Comparison of ENCODE assay signal across 9 cellular contexts in the genomic region with DNA sequence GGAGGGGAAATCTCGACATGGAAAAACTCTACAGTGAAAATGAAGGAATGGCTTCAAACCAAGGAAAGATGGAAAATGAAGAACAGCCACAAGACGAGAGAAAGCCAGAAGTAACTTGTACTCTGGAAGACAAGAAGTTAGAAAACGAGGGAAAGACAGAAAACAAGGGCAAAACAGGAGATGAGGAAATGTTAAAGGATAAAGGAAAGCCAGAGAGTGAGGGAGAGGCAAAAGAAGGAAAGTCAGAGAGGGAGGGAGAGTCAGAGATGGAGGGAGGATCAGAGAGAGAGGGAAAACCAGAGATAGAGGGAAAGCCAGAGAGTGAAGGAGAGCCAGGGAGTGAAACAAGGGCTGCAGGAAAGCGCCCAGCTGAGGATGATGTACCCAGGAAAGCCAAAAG. TPM values are rescaled to one million over a fixed set of nuclear protein-coding genes. Genes with fewer than 3 reads are reported as not detected.
DNase-seq lines count a peak whose midpoint lies in the region; FAIRE-seq and TF ChIP-seq lines count a peak whose summit lies in the region.
"Had no signal": no experiment of that assay in that cellular context is flagged by ENCODE, and none has a peak within 500 bp of the region (broad histone marks: within the 10 kb centered on the region; RNA-seq: fewer than 3 reads in every experiment).

No MANE protein-coding gene starts in this region.

- peak overlapping the region; percentile 5 for H3K4me3 Mint-ChIP-seq in activated CD4-positive, alpha-beta T cell treated with anti-CD3 and anti-CD28 coated beads, Interleukin-2, amount 10 ng/mL, durations not matched to agents 24 days and 14 days

- H3K4me1 ChIP-seq in adrenal gland (replicated peaks in 1 of 2): peaks cover 0 to 4% of the 10 kb centered on the region in 2 donors
- no peaks in the 10 kb centered on the region for H3K4me1 ChIP-seq in liver (ENCODE audit: control insufficient read depth in 4 of 4, insufficient read depth in 4 of 4, low read length in 3 of 4)

- TF ChIP-seq RAD21 in liver (IDR thresholded peaks at IDR 0.05): no peak

- 36 to 52% (median 48%) methylated on average over 4 of the region's 4 CpGs for WGBS in adrenal gland, 4 donors
- 71% methylated on average over 4 of the region's 4 CpGs for WGBS in liver

- TF ChIP-seq CTCF in adrenal gland (IDR thresholded peaks at IDR 0.05) (no peak), liver (IDR thresholded peaks at IDR 0.05; ENCODE audit: low read depth, low read length, missing input control) (no peak), D721Med (IDR thresholded peaks at IDR 0.05; ENCODE audit: insufficient read depth, missing control alignments) (no peak)

- no peak overlapping the region for H3K9ac ChIP-seq in liver (ENCODE audit: low read depth in 1 of 2, low read length in 2 of 2)

- intact Hi-C loops in activated CD4-positive, alpha-beta T cell treated with anti-CD3 and anti-CD28 coated beads, Interleukin-2, amount 10 ng/mL, durations not matched to agents 24 days and 14 days (cut with micrococcal nuclease): loop anchor here (5.0 kb wide), 1 partner anchor 41 kb away; a partner anchor contains a TSS
- intact Hi-C loops in adrenal gland (cut with DNase I): no loop called here

- H3K27me3 ChIP-seq in adrenal gland (no peaks in the 10 kb centered on the region), liver (ENCODE audit: control insufficient read depth in 4 of 4, insufficient read depth in 4 of 4, low read length in 3 of 4) (no peaks in the 10 kb centered on the region)

- H3K36me3 ChIP-seq in adrenal gland (replicated peaks in 1 of 2) (no peaks in the 10 kb centered on the region), liver (ENCODE audit: control insufficient read depth in 4 of 4, insufficient read depth in 3 of 4, low read depth in 1 of 4, low read length in 3 of 4) (peaks cover 0 to 2% (median 0%) of the 10 kb centered on the region in 4 donors)

- no peak overlapping the region for H3K27ac Mint-ChIP-seq in activated CD4-positive, alpha-beta T cell treated with anti-CD3 and anti-CD28 coated beads, Interleukin-2, amount 10 ng/mL, durations not matched to agents 24 days and 14 days

- DNase-seq in activated CD4-positive, alpha-beta T cell treated with anti-CD3 and anti-CD28 coated beads, Interleukin-2, amount 10 ng/mL, durations not matched to agents 24 days and 14 days: no peak
- DNase-seq in activated CD4-positive, alpha-beta T cell treated with anti-CD3 and anti-CD28 coated beads for 48 hours: no peak
- no peak for DNase-seq in adrenal gland
- no peak for DNase-seq in D721Med (ENCODE audit: insufficient read length, low spot score)
- no peak for DNase-seq in A172 (ENCODE audit: low spot score)
- DNase-seq in NCI-H1417 treated with DMSO at 0.1 percent for 48 hours (lab: John Stamatoyannopoulos, UW): no peak
- DNase-seq: NCI-H2227 treated with DMSO at 0.1 percent for 48 hours had no signal

- H3K27ac ChIP-seq in adrenal gland (peak overlapping the region in 3 of 5 donors; percentile 21 to 92 (median 87)), liver (ENCODE audit: low read depth in 1 of 2, low read length in 2 of 2) (peak overlapping the region in 1 of 2 donors; percentile 83), temporal lobe (ENCODE audit: low read depth, low read length) (peak overlapping the region; percentile 1)

- FAIRE-seq in D721Med (lab: Jason Lieb, UNC): no peak

- H3K27me3 Mint-ChIP-seq in activated CD4-positive, alpha-beta T cell treated with anti-CD3 and anti-CD28 coated beads, Interleukin-2, amount 10 ng/mL, durations not matched to agents 24 days and 14 days: peaks cover 11% of the 10 kb centered on the region

- no peaks in the 10 kb centered on the region for H3K9me3 ChIP-seq in adrenal gland (replicated peaks in 1 of 3)
- H3K9me3 ChIP-seq in liver (ENCODE audit: control insufficient read depth in 4 of 4, low read length in 3 of 4): no peaks in the 10 kb centered on the region

- H3K36me3 Mint-ChIP-seq in activated CD4-positive, alpha-beta T cell treated with anti-CD3 and anti-CD28 coated beads, Interleukin-2, amount 10 ng/mL, durations not matched to agents 24 days and 14 days (ENCODE audit: low read depth): no peaks in the 10 kb centered on the region

- peak overlapping the region in 1 of 4 donors; percentile 70 for H3K4me3 ChIP-seq in adrenal gland
- peak overlapping the region in 2 of 3 donors; percentile 62 for H3K4me3 ChIP-seq in liver (ENCODE audit: low read depth in 1 of 3, low read length in 3 of 3)

- TF ChIP-seq POLR2A in adrenal gland (IDR thresholded peaks at IDR 0.05): no peak

- H3K9me3 Mint-ChIP-seq in activated CD4-positive, alpha-beta T cell treated with anti-CD3 and anti-CD28 coated beads, Interleukin-2, amount 10 ng/mL, durations not matched to agents 24 days and 14 days: no peaks in the 10 kb centered on the region

- peaks cover 2% of the 10 kb centered on the region for H3K4me1 Mint-ChIP-seq in activated CD4-positive, alpha-beta T cell treated with anti-CD3 and anti-CD28 coated beads, Interleukin-2, amount 10 ng/mL, durations not matched to agents 24 days and 14 days

TF ChIP-seq in liver, 16 proteins besides CTCF, POLR2A, EP300 and RAD21:
- no peak for TF ChIP-seq FOXA2 (IDR thresholded peaks at IDR 0.05)
TF ChIP-seq in liver: peak in this region for 0.

RNA-seq across cellular contexts. Expression of a gene that starts 1.3 kb away (rescaled TPM):
- 3.7 and 4.4 TPM in 2 replicates for total RNA-seq in activated CD4-positive, alpha-beta T cell treated with anti-CD3 and anti-CD28 coated beads, Interleukin-2, amount 10 ng/mL, durations not matched to agents 24 days and 14 days
- total RNA-seq in adrenal gland (100 to 1,000 TPM in 7 of 8 donors, 10 to 100 TPM in 1; 64.9 to 158 (median 135) TPM), liver (10 to 100 TPM in 1 of 2 donors, 1 to 10 TPM in 1; 6.3 to 23.7 TPM), temporal lobe (45.7 TPM)
- polyA plus RNA-seq in adrenal gland (100 to 1,000 TPM; 260 to 620 (median 476) TPM), liver (10 to 100 TPM; 49.8 to 50.5 TPM)
- total RNA-seq in A172 (2014; rRNA removed; shearing (Covaris generic)): 63.3 and 63.9 TPM in 2 replicates

RNA-seq across cellular contexts. Expression of a gene that starts 21.1 kb away (rescaled TPM):
- total RNA-seq in activated CD4-positive, alpha-beta T cell treated with anti-CD3 and anti-CD28 coated beads, Interleukin-2, amount 10 ng/mL, durations not matched to agents 24 days and 14 days: 0.37 and 0.59 TPM in 2 replicates
- total RNA-seq in adrenal gland (10 to 100 TPM; 23.5 to 66.7 (median 45.9) TPM), liver (1 to 10 TPM; 1.4 to 2.4 TPM), temporal lobe (12.8 TPM)
- polyA plus RNA-seq in adrenal gland (100 to 1,000 TPM in 1 of 3 donors, 10 to 100 TPM in 2; 56.1 to 118 (median 87.1) TPM), liver (1 to 10 TPM; 2.4 to 4.4 TPM)
- total RNA-seq in A172 (2014; rRNA removed; shearing (Covaris generic)): 15.7 and 16.9 TPM in 2 replicates

RNA-seq across cellular contexts. Expression of a gene that starts 42.1 kb away (rescaled TPM):
- total RNA-seq in activated CD4-positive, alpha-beta T cell treated with anti-CD3 and anti-CD28 coated beads, Interleukin-2, amount 10 ng/mL, durations not matched to agents 24 days and 14 days: 3.2 and 3.8 TPM in 2 replicates
- total RNA-seq in adrenal gland (100 to 1,000 TPM in 2 of 8 donors, 10 to 100 TPM in 6; 51.0 to 240 (median 76.7) TPM), liver (1 to 10 TPM; 5.0 to 9.2 TPM), temporal lobe (36.9 TPM)
- polyA plus RNA-seq in adrenal gland (10 to 100 TPM; 40.2 to 81.4 (median 64.6) TPM), liver (10 to 100 TPM in 1 of 2 donors, 1 to 10 TPM in 1; 9.6 to 15.8 TPM)
- 26.3 and 43.2 TPM in 2 replicates for total RNA-seq in A172 (2014; rRNA removed; shearing (Covaris generic))
